Comparison of ENCODE assay signal across 8 cellular contexts in genomic region chr7:35801392-35802101, GRCh38.
A peak's percentile ranks its signal among the peaks of the same experiment; 100 is the strongest.
DNase-seq lines count a peak whose midpoint lies in the region; ATAC-seq and TF ChIP-seq lines count a peak whose summit lies in the region.

No MANE protein-coding gene starts in this region.

- peaks cover 6% of the 10 kb centered on the region for H3F3A ChIP-seq in DOHH2 (ENCODE audit: control insufficient read depth, insufficient read depth)

- H3K27ac ChIP-seq in DOHH2 (ENCODE audit: low read depth, low read length), result peak overlapping the region; percentile 89
- H3K27ac ChIP-seq in neutrophil, result peak overlapping the region; percentile 96

- H3K4me3 ChIP-seq in DOHH2 (ENCODE audit: low read length) (peak overlapping the region; percentile 83), neutrophil (ENCODE audit: low read depth in 1 of 2, low read length in 1 of 2) (peak overlapping the region; percentile 90 to 92)

- no peaks in the 10 kb centered on the region for H3K9me3 ChIP-seq in DOHH2 (ENCODE audit: control insufficient read depth, insufficient read depth, low read length)
- no peaks in the 10 kb centered on the region for H3K9me3 ChIP-seq in neutrophil

- in situ Hi-C loops in KBM-7 (cut with MboI; ENCODE audit: low pct_unique_long_range_greater_than_20kb, low sequenced_read_pairs), result no loop called here

- DNase-seq in KBM-7 (peak; percentile 78), SHP77 treated with DMSO at 0.1 percent for 48 hours (lab: John Stamatoyannopoulos, UW) (peak; percentile 54), activated gamma-delta T cell treated with Interleukin-2 at 50 U/mL for 16 hours (peak; percentile 76), foreskin melanocyte (peak; percentile 68), superior temporal gyrus (ENCODE audit: extremely low spot score) (peak; percentile 85)

- peak overlapping the region; percentile 88 for H3K4me2 ChIP-seq in DOHH2 (ENCODE audit: low read length)

- peaks cover 49% of the 10 kb centered on the region for H3K4me1 ChIP-seq in DOHH2 (ENCODE audit: control insufficient read depth, low read length)
- H3K4me1 ChIP-seq in neutrophil (ENCODE audit: control insufficient read depth in 1 of 2, insufficient read depth in 1 of 2, low read depth in 1 of 2, low read length in 1 of 2), result peaks cover 27 to 44% of the 10 kb centered on the region in 2 experiments

- H3K36me3 ChIP-seq in DOHH2 (ENCODE audit: control insufficient read depth, low read length) (peaks cover 53% of the 10 kb centered on the region), neutrophil (no peaks in the 10 kb centered on the region)

- peaks cover 84% of the 10 kb centered on the region for H3K79me2 ChIP-seq in DOHH2 (ENCODE audit: control insufficient read depth, low read length)

- no peaks in the 10 kb centered on the region for H3K9me2 ChIP-seq in DOHH2 (replicated peaks; ENCODE audit: control insufficient read depth, low read length)

- peaks cover 38% of the 10 kb centered on the region for H4K20me1 ChIP-seq in DOHH2 (ENCODE audit: control insufficient read depth, insufficient read depth, low read depth, low read length)

- ATAC-seq in GM21717 (IDR thresholded peaks at IDR 0.05; ENCODE audit: unreplicated experiment), result peak; percentile 33

- H3K27me3 ChIP-seq in DOHH2 (ENCODE audit: control insufficient read depth, low read length) (no peaks in the 10 kb centered on the region), neutrophil (no peaks in the 10 kb centered on the region)

- peak; percentile 89 for TF ChIP-seq CTCF in DOHH2 (IDR thresholded peaks at IDR 0.05; ENCODE audit: low read depth, low read length, poor library complexity, severe bottlenecking)
- TF ChIP-seq CTCF in neutrophil (IDR thresholded peaks at IDR 0.05), result no peak

Comparison
In these comparisons a context has a peak if more than half of its experiments do, and no peak if none do; other contexts are left out.
1. Peak in every context shown above with its lines: DNase-seq, ATAC-seq, H3K4me3 ChIP-seq and H3K27ac ChIP-seq.